ENCODE assay signal across 1 cellular context in genomic region chr1:201068976-201069375, GRCh38.
TF ChIP-seq lines count a peak whose summit lies in the region.

No MANE protein-coding gene starts in this region.

TF ChIP-seq in GM12878, 131 proteins besides CTCF, POLR2A, EP300 and RAD21:
- no peak for TF ChIP-seq BCL11A (IDR thresholded peaks at IDR 0.05; ENCODE audit: low read depth, low read length)
- no peak for TF ChIP-seq ZNF207 (IDR thresholded peaks at IDR 0.05; ENCODE audit: borderline replicate concordance)
- no peak for TF ChIP-seq GABPA (IDR thresholded peaks at IDR 0.05; ENCODE audit: low read depth)
- TF ChIP-seq SMAD5 (IDR thresholded peaks at IDR 0.05; ENCODE audit: low read depth), result no peak
- TF ChIP-seq KDM1A (IDR thresholded peaks at IDR 0.05; ENCODE audit: borderline replicate concordance), result no peak
- TF ChIP-seq BCLAF1 (IDR thresholded peaks at IDR 0.05), result no peak
- no peak for TF ChIP-seq RAD51 (IDR thresholded peaks at IDR 0.05)
- no peak for TF ChIP-seq FOS (IDR thresholded peaks at IDR 0.05; ENCODE audit: borderline replicate concordance, extremely low read depth, insufficient read length)
- TF ChIP-seq JUND (IDR thresholded peaks at IDR 0.05; ENCODE audit: low read depth, low read length), result no peak
